ENCODE assay signal across 18 cellular contexts in genomic region chr4:56657128-56657527, GRCh38. TPM values are rescaled to one million over a fixed set of nuclear protein-coding genes. Genes with fewer than 3 reads are reported as not detected.
DNase-seq lines count a peak whose midpoint lies in the region; ATAC-seq and TF ChIP-seq lines count a peak whose summit lies in the region.
"Had no signal": no experiment of that assay in that cellular context is flagged by ENCODE, and none has a peak within 500 bp of the region (broad histone marks: within the 10 kb centered on the region; RNA-seq: fewer than 3 reads in every experiment).

No MANE protein-coding gene starts in this region.

- DNase-seq in activated naive CD8-positive, alpha-beta T cell treated with anti-CD3 and anti-CD28 coated beads for 36 hours: no peak
- no peak for DNase-seq in activated T-helper 1 cell treated with anti-CD3 and anti-CD28 coated beads, Interleukin-12 subunit alpha, Interleukin-12 subunit beta, Interleukin-2, Interleukin-4 antibody, amounts not matched to agents 30 ng/mL and 10 ng/mL and 1 ng/mL, durations not matched to agents 14 hours and 24 hours and 36 hours (ENCODE audit: low spot score)
- DNase-seq in memory B cell (ENCODE audit: low spot score in 2 of 2) (no peak), tibial nerve (ENCODE audit: low spot score in 2 of 2) (no peak), KBM-7 (no peak)
- DNase-seq: activated CD8-positive, alpha-beta memory T cell treated with anti-CD3 and anti-CD28 coated beads, Interleukin-2, amount 50 U/mL, for 4 hours; adrenal gland; kidney; mesenchymal stem cell; NCI-H1930; NCI-H446; stomach had no signal

- WGBS in tibial nerve, 2 donors: 79 to 84% methylated on average over 3 of the region's 3 CpGs

- no peaks in the 10 kb centered on the region for H3K9me3 ChIP-seq in tibial nerve
- H3K9me3 ChIP-seq: adrenal gland, right atrium auricular region, stomach had no signal

- no peaks in the 10 kb centered on the region for H3K36me3 ChIP-seq in tibial nerve
- H3K36me3 ChIP-seq: adrenal gland, right atrium auricular region, stomach had no signal

- H3K4me3 ChIP-seq in tibial nerve: no peak overlapping the region
- H3K4me3 ChIP-seq: hepatocyte had no signal

- no peaks in the 10 kb centered on the region for H3K9me3 Mint-ChIP-seq in activated naive CD8-positive, alpha-beta T cell (ENCODE audit: low read depth)
- H3K9me3 Mint-ChIP-seq in activated naive CD8-positive, alpha-beta T cell treated with anti-CD3 and anti-CD28 coated beads for 36 hours: no peaks in the 10 kb centered on the region
- no peaks in the 10 kb centered on the region for H3K9me3 Mint-ChIP-seq in activated T-helper 1 cell treated with anti-CD3 and anti-CD28 coated beads, Interleukin-12 subunit alpha, Interleukin-12 subunit beta, Interleukin-2, Interleukin-4 antibody, amounts not matched to agents 30 ng/mL and 10 ng/mL and 1 ng/mL, durations not matched to agents 14 hours and 24 hours and 36 hours
- no peaks in the 10 kb centered on the region for H3K9me3 Mint-ChIP-seq in memory B cell

- no peak for TF ChIP-seq POLR2A in tibial nerve (IDR thresholded peaks at IDR 0.05)

- H3K36me3 Mint-ChIP-seq in activated naive CD8-positive, alpha-beta T cell: no peaks in the 10 kb centered on the region
- no peaks in the 10 kb centered on the region for H3K36me3 Mint-ChIP-seq in activated naive CD8-positive, alpha-beta T cell treated with anti-CD3 and anti-CD28 coated beads for 36 hours
- peaks cover 8% of the 10 kb centered on the region for H3K36me3 Mint-ChIP-seq in activated T-helper 1 cell treated with anti-CD3 and anti-CD28 coated beads, Interleukin-12 subunit alpha, Interleukin-12 subunit beta, Interleukin-2, Interleukin-4 antibody, amounts not matched to agents 30 ng/mL and 10 ng/mL and 1 ng/mL, durations not matched to agents 14 hours and 24 hours and 36 hours (ENCODE audit: low read depth)
- H3K36me3 Mint-ChIP-seq in memory B cell: no peaks in the 10 kb centered on the region

- no peak for TF ChIP-seq EP300 in tibial nerve (IDR thresholded peaks at IDR 0.05)

- peaks cover 0 to 58% of the 10 kb centered on the region in 2 donors for H3K27me3 ChIP-seq in tibial nerve
- H3K27me3 ChIP-seq: right atrium auricular region had no signal

- in situ Hi-C loops in KBM-7 (cut with MboI; ENCODE audit: low pct_unique_long_range_greater_than_20kb, low sequenced_read_pairs): no loop called here

- no peak for TF ChIP-seq CTCF in tibial nerve (IDR thresholded peaks at IDR 0.05)

- peaks cover 33% of the 10 kb centered on the region for H3K4me1 Mint-ChIP-seq in activated naive CD8-positive, alpha-beta T cell (ENCODE audit: low read depth)
- peaks cover 34% of the 10 kb centered on the region for H3K4me1 Mint-ChIP-seq in activated naive CD8-positive, alpha-beta T cell treated with anti-CD3 and anti-CD28 coated beads for 36 hours
- peaks cover 48% of the 10 kb centered on the region for H3K4me1 Mint-ChIP-seq in activated T-helper 1 cell treated with anti-CD3 and anti-CD28 coated beads, Interleukin-12 subunit alpha, Interleukin-12 subunit beta, Interleukin-2, Interleukin-4 antibody, amounts not matched to agents 30 ng/mL and 10 ng/mL and 1 ng/mL, durations not matched to agents 14 hours and 24 hours and 36 hours (ENCODE audit: low read depth)
- H3K4me1 Mint-ChIP-seq in memory B cell: peaks cover 12% of the 10 kb centered on the region

- peaks cover 39% of the 10 kb centered on the region for H3K27me3 Mint-ChIP-seq in activated naive CD8-positive, alpha-beta T cell
- peaks cover 55% of the 10 kb centered on the region for H3K27me3 Mint-ChIP-seq in activated naive CD8-positive, alpha-beta T cell treated with anti-CD3 and anti-CD28 coated beads for 36 hours
- H3K27me3 Mint-ChIP-seq in activated T-helper 1 cell treated with anti-CD3 and anti-CD28 coated beads, Interleukin-12 subunit alpha, Interleukin-12 subunit beta, Interleukin-2, Interleukin-4 antibody, amounts not matched to agents 30 ng/mL and 10 ng/mL and 1 ng/mL, durations not matched to agents 14 hours and 24 hours and 36 hours (ENCODE audit: insufficient read depth): peaks cover 29% of the 10 kb centered on the region
- peaks cover 14% of the 10 kb centered on the region for H3K27me3 Mint-ChIP-seq in memory B cell

- H3K4me1 ChIP-seq in tibial nerve: peaks cover 0 to 27% (median 5%) of the 10 kb centered on the region in 4 donors

- intact Hi-C loops in activated T-helper 1 cell treated with anti-CD3 and anti-CD28 coated beads, Interleukin-12 subunit alpha, Interleukin-12 subunit beta, Interleukin-2, Interleukin-4 antibody, amounts not matched to agents 30 ng/mL and 10 ng/mL and 1 ng/mL, durations not matched to agents 14 hours and 24 hours and 36 hours (cut with micrococcal nuclease): loop anchor here (2.0 to 5.0 kb wide), 3 partner anchors 180 to 320 kb away; partner anchors contain the start of genes NOA1 and POLR2B

- H3K4me3 Mint-ChIP-seq in activated naive CD8-positive, alpha-beta T cell: peak overlapping the region; percentile 80
- H3K4me3 Mint-ChIP-seq in activated naive CD8-positive, alpha-beta T cell treated with anti-CD3 and anti-CD28 coated beads for 36 hours: no peak overlapping the region
- H3K4me3 Mint-ChIP-seq in activated T-helper 1 cell treated with anti-CD3 and anti-CD28 coated beads, Interleukin-12 subunit alpha, Interleukin-12 subunit beta, Interleukin-2, Interleukin-4 antibody, amounts not matched to agents 30 ng/mL and 10 ng/mL and 1 ng/mL, durations not matched to agents 14 hours and 24 hours and 36 hours: peak overlapping the region; percentile 82
- peak overlapping the region; percentile 61 for H3K4me3 Mint-ChIP-seq in memory B cell

- no peak overlapping the region for H3K27ac Mint-ChIP-seq in activated naive CD8-positive, alpha-beta T cell
- no peak overlapping the region for H3K27ac Mint-ChIP-seq in activated naive CD8-positive, alpha-beta T cell treated with anti-CD3 and anti-CD28 coated beads for 36 hours
- H3K27ac Mint-ChIP-seq in activated T-helper 1 cell treated with anti-CD3 and anti-CD28 coated beads, Interleukin-12 subunit alpha, Interleukin-12 subunit beta, Interleukin-2, Interleukin-4 antibody, amounts not matched to agents 30 ng/mL and 10 ng/mL and 1 ng/mL, durations not matched to agents 14 hours and 24 hours and 36 hours: no peak overlapping the region
- H3K27ac Mint-ChIP-seq in memory B cell: no peak overlapping the region

- H3K27ac ChIP-seq in tibial nerve: no peak overlapping the region
- H3K27ac ChIP-seq: hepatocyte, right atrium auricular region, VCaP had no signal

- ATAC-seq in memory B cell (ENCODE audit: low read depth) (no peak), GM19328 (IDR thresholded peaks at IDR 0.05; ENCODE audit: unreplicated experiment) (no peak)

RNA-seq across cellular contexts. Expression of gene HOPX, which starts 24.0 kb away (rescaled TPM):
- 10 to 100 TPM; 16.5 to 18.1 TPM for total RNA-seq in activated naive CD8-positive, alpha-beta T cell treated with anti-CD3 and anti-CD28 coated beads for 36 hours
- total RNA-seq in activated T-helper 1 cell treated with anti-CD3 and anti-CD28 coated beads, Interleukin-12 subunit alpha, Interleukin-12 subunit beta, Interleukin-2, Interleukin-4 antibody, amounts not matched to agents 30 ng/mL and 10 ng/mL and 1 ng/mL, durations not matched to agents 14 hours and 24 hours and 36 hours: 121 and 128 TPM in 2 replicates
- 1 to 10 TPM in 3 of 4 donors, under 1 TPM in 1; 0.63 to 2.7 (median 1.9) TPM for total RNA-seq in tibial nerve
- total RNA-seq: G401 had no signal

Comparison
In these comparisons a context has a peak if more than half of its experiments do, and no peak if none do; other contexts are left out.
1. RNA of gene HOPX, which starts 24.0 kb away (total RNA-seq): 121 to 128 TPM in activated T-helper 1 cell treated with anti-CD3 and anti-CD28 coated beads, Interleukin-12 subunit alpha, Interleukin-12 subunit beta, Interleukin-2, Interleukin-4 antibody, amounts not matched to agents 30 ng/mL and 10 ng/mL and 1 ng/mL, durations not matched to agents 14 hours and 24 hours and 36 hours and 16.5 to 18.1 TPM in activated naive CD8-positive, alpha-beta T cell treated with anti-CD3 and anti-CD28 coated beads for 36 hours; 0.63 to 2.7 TPM in tibial nerve; every median in the first group is over 4 times any median in the second.